Comparison of ENCODE assay signal across 8 cellular contexts in genomic region chr19:57350877-57351805, GRCh38. TPM values are rescaled to one million over a fixed set of nuclear protein-coding genes. Genes with fewer than 3 reads are reported as not detected.
DNase-seq lines count a peak whose midpoint lies in the region; ATAC-seq and TF ChIP-seq lines count a peak whose summit lies in the region.

Gene ZNF304 (plus strand): TSS chr19:57351271. CDS start chr19:57351665, 394 bp downstream.

- H3K4me1 Mint-ChIP-seq in T-cell (peaks cover 32 to 33% (median 33%) of the 10 kb centered on the region in 3 donors), progenitor cell of endocrine pancreas (ENCODE audit: low read depth) (peaks cover 26% of the 10 kb centered on the region)

- DNase-seq in GM12864 (ENCODE audit: low read depth) = peak; percentile 81
- peak; percentile 96 for DNase-seq in NCI-H1105 treated with DMSO at 0.1 percent for 48 hours (lab: John Stamatoyannopoulos, UW)
- peak; percentile 55 to 87 (median 72) for DNase-seq in T-cell
- DNase-seq in amniotic stem cell (lab: John Stamatoyannopoulos, UW) = peak; percentile 93
- DNase-seq in left ventricle myocardium superior = peak; percentile 96
- peak; percentile 71 for DNase-seq in progenitor cell of endocrine pancreas (ENCODE audit: low spot score, unreplicated experiment)
- DNase-seq in ureter (ENCODE audit: low spot score) = peak; percentile 93

- H3K36me3 Mint-ChIP-seq in T-cell = peaks cover 56% of the 10 kb centered on the region
- peaks cover 23% of the 10 kb centered on the region for H3K36me3 Mint-ChIP-seq in progenitor cell of endocrine pancreas (ENCODE audit: insufficient read depth)

- intact Hi-C loops in left ventricle myocardium superior (cut with micrococcal nuclease) = no loop called here

- H3K9me3 Mint-ChIP-seq in T-cell = peaks cover 26 to 39% (median 34%) of the 10 kb centered on the region in 3 donors
- H3K9me3 Mint-ChIP-seq in progenitor cell of endocrine pancreas (ENCODE audit: low read depth) = no peaks in the 10 kb centered on the region

- H3K27me3 Mint-ChIP-seq in T-cell (peaks cover 0 to 7% of the 10 kb centered on the region in 2 donors), progenitor cell of endocrine pancreas (peaks cover 17% of the 10 kb centered on the region)

- H3K4me3 ChIP-seq in GM12864 (ENCODE audit: low read depth, low read length) = peak within 1 kb of the TSS; percentile 92

- H3K4me3 Mint-ChIP-seq in T-cell = peak within 1 kb of the TSS; percentile 93 to 99 (median 95)
- peak within 1 kb of the TSS; percentile 97 for H3K4me3 Mint-ChIP-seq in progenitor cell of endocrine pancreas (ENCODE audit: low read depth)

- ATAC-seq in HG02623 (IDR thresholded peaks at IDR 0.05; ENCODE audit: unreplicated experiment) (peak; percentile 87), T-cell (replicated peaks in 1 of 4) (peak; percentile 99 to 100 (median 100)), left ventricle myocardium superior (peak; percentile 98)

- peak within 1 kb of the TSS; percentile 78 to 82 for H3K27ac Mint-ChIP-seq in T-cell
- peak within 1 kb of the TSS; percentile 94 for H3K27ac Mint-ChIP-seq in progenitor cell of endocrine pancreas

- no peak for TF ChIP-seq CTCF in GM12864 (IDR thresholded peaks at IDR 0.05; ENCODE audit: low read depth, low read length, missing control alignments)
- no peak for TF ChIP-seq CTCF in progenitor cell of endocrine pancreas (IDR thresholded peaks at IDR 0.05; ENCODE audit: unreplicated experiment)

- POLR2A ChIA-PET in T-cell (lab: Charles Lee) = interaction anchor here in 1 of 2 donors (0.5 kb wide), 1 partner anchor 48 kb away, joined by 4 read pairs; no protein-coding TSS in a partner anchor

- CTCF ChIA-PET in T-cell (lab: Charles Lee) = interaction anchor here in 1 of 2 donors (0.9 kb wide), 1 partner anchor 111 kb away, joined by 4 read pairs; the partner anchor contains the start of gene ZNF805

RNA-seq across cellular contexts. Expression of gene ZNF304, which starts in this region (rescaled TPM):
- 10 to 100 TPM in 3 of 5 donors, 1 to 10 TPM in 2; 7.1 to 14.3 (median 11.8) TPM for total RNA-seq in T-cell
- 8.3 TPM for total RNA-seq in left ventricle myocardium superior
- total RNA-seq in progenitor cell of endocrine pancreas = 11.8 TPM in 2 replicates
- 13.6 TPM for total RNA-seq in ureter

Comparison
In these comparisons a context has a peak if more than half of its experiments do, and no peak if none do; other contexts are left out.
1. Peak in every context shown above with its lines: DNase-seq, ATAC-seq and H3K4me3 ChIP-seq.